Comparison of ENCODE assay signal across 8 cellular contexts in genomic region chr11:104967493-104968364, GRCh38. TPM values are rescaled to one million over a fixed set of nuclear protein-coding genes. Genes with fewer than 3 reads are reported as not detected.
DNase-seq lines count a peak whose midpoint lies in the region; ATAC-seq, FAIRE-seq and TF ChIP-seq lines count a peak whose summit lies in the region.

No MANE protein-coding gene starts in this region.

- H3K9ac ChIP-seq in OCI-LY1 (ENCODE audit: low read length) (no peak overlapping the region), endothelial cell of umbilical vein (replicated peaks; ENCODE audit: extremely low read depth, insufficient read depth, low read length) (peak overlapping the region; percentile 97)

- H3K9me3 ChIP-seq in OCI-LY1 (ENCODE audit: low read length): no peaks in the 10 kb centered on the region
- no peaks in the 10 kb centered on the region for H3K9me3 ChIP-seq in endothelial cell of umbilical vein (replicated peaks; ENCODE audit: control insufficient read depth, insufficient read depth, low read length)
- H3K9me3 ChIP-seq in pancreas: no peaks in the 10 kb centered on the region

- peaks cover 33% of the 10 kb centered on the region for H3K36me3 Mint-ChIP-seq in Calu3 (ENCODE audit: insufficient read depth, unreplicated experiment)

- H3K4me1 Mint-ChIP-seq in Calu3 (ENCODE audit: low read depth, unreplicated experiment): peaks cover 33% of the 10 kb centered on the region

- H3K4me2 ChIP-seq in OCI-LY1 (ENCODE audit: low read length) (peak overlapping the region; percentile 61), endothelial cell of umbilical vein (ENCODE audit: insufficient read depth, low read length) (peak overlapping the region; percentile 95)

- H3K79me2 ChIP-seq in OCI-LY1 (ENCODE audit: insufficient read depth, low read length): no peaks in the 10 kb centered on the region
- peaks cover 44% of the 10 kb centered on the region for H3K79me2 ChIP-seq in endothelial cell of umbilical vein (ENCODE audit: control insufficient read depth, insufficient read depth, low read length)

- H4K20me1 ChIP-seq in OCI-LY1 (ENCODE audit: insufficient read depth, low read length) (no peaks in the 10 kb centered on the region), endothelial cell of umbilical vein (replicated peaks; ENCODE audit: control insufficient read depth, extremely low read depth, insufficient read depth, low read length) (no peaks in the 10 kb centered on the region)

- H3K9me3 Mint-ChIP-seq in Calu3 (ENCODE audit: low read depth, unreplicated experiment): peaks cover 2% of the 10 kb centered on the region

- TF ChIP-seq CTCF in Calu3 (IDR thresholded peaks at IDR 0.05; ENCODE audit: unreplicated experiment) (no peak), OCI-LY1 (IDR thresholded peaks at IDR 0.05; ENCODE audit: low read length) (no peak), endothelial cell of umbilical vein (IDR thresholded peaks at IDR 0.05; ENCODE audit: extremely low read depth in 1 of 2, insufficient read depth in 1 of 2, low read depth in 1 of 2, low read length in 2 of 2) (no peak), pancreas (IDR thresholded peaks at IDR 0.05) (no peak)

- dilution Hi-C loops in endothelial cell of umbilical vein (cut with MboI; ENCODE audit: extremely low pct_ligation_motif_present, low sequenced_read_pairs): no loop called here

- BruUV-seq in Calu3 (replicated peaks; lab: Mats Ljungman, UMichigan) (TSS peak; percentile 63), endothelial cell of umbilical vein (replicated peaks; lab: Mats Ljungman, UMichigan) (TSS peak; percentile 68)

- POLR2A ChIA-PET in endothelial cell of umbilical vein (lab: Charles Lee): no interaction called here

- H2AFZ ChIP-seq in OCI-LY1 (ENCODE audit: low read length): peak overlapping the region; percentile 84
- peak overlapping the region; percentile 95 for H2AFZ ChIP-seq in endothelial cell of umbilical vein (ENCODE audit: low read depth, low read length)

- TF ChIP-seq POLR2A in endothelial cell of umbilical vein (IDR thresholded peaks at IDR 0.05; ENCODE audit: low read depth, low read length): no peak

- FAIRE-seq in endothelial cell of umbilical vein (lab: Jason Lieb, UNC) (peak; percentile 15), pancreas (lab: Jason Lieb, UNC) (peak; percentile 65)

- 2 to 3% methylated on average over 11 of the region's 11 CpGs for WGBS in pancreas, 2 donors

- no peak overlapping the region for H3K27ac ChIP-seq in OCI-LY1 (ENCODE audit: low read depth, low read length, poor library complexity, severe bottlenecking)
- peak overlapping the region; percentile 92 for H3K27ac ChIP-seq in endothelial cell of umbilical vein (ENCODE audit: insufficient read depth, low read depth, low read length)
- H3K27ac ChIP-seq in pancreas: peak overlapping the region; percentile 68 to 92 (median 80)

- H3K27ac Mint-ChIP-seq in Calu3 (ENCODE audit: unreplicated experiment): peak overlapping the region; percentile 86

- H3K4me3 ChIP-seq in OCI-LY1 (ENCODE audit: low read depth, low read length, poor library complexity, severe bottlenecking) (peak overlapping the region; percentile 48), endothelial cell of umbilical vein (replicated peaks in 1 of 3; ENCODE audit: insufficient read depth in 1 of 3, low read depth in 1 of 3, low read length in 3 of 3) (peak overlapping the region; percentile 48 to 93 (median 91)), pancreas (peak overlapping the region; percentile 6 to 53 (median 42))

- CTCF ChIA-PET in Calu3 (lab: Charles Lee): interaction anchor here (0.9 kb wide), 1 partner anchor 9 kb away, joined by 3 read pairs; no protein-coding TSS in a partner anchor
- CTCF ChIA-PET in endothelial cell of umbilical vein (lab: Charles Lee): interaction anchor here (0.8 to 3.7 kb wide), 7 partner anchors 10 to 895 kb away, joined by 3 to 17 read pairs (median 5); partner anchors contain the start of gene CASP12

- intact Hi-C loops in Calu3 (cut with micrococcal nuclease; ENCODE audit: unreplicated experiment) (loop anchor here (10.0 kb wide), 1 partner anchor 237 kb away; no protein-coding TSS in a partner anchor), endothelial cell of umbilical vein (cut with micrococcal nuclease) (loop anchor here (1.0 to 10.0 kb wide), 9 partner anchors 17 to 607 kb away; partner anchors contain the start of gene CASP12), pancreas (cut with DNase I) (no loop called here)

- no peaks in the 10 kb centered on the region for H3K36me3 ChIP-seq in OCI-LY1 (ENCODE audit: insufficient read depth, low read length)
- H3K36me3 ChIP-seq in endothelial cell of umbilical vein (ENCODE audit: control insufficient read depth in 2 of 2, extremely low read depth in 1 of 2, insufficient read depth in 2 of 2, low read length in 2 of 2): no peaks in the 10 kb centered on the region
- H3K36me3 ChIP-seq in pancreas: no peaks in the 10 kb centered on the region

- H3K4me1 ChIP-seq in OCI-LY1 (ENCODE audit: insufficient read depth, low read length, severe bottlenecking) (peaks cover 5% of the 10 kb centered on the region), endothelial cell of umbilical vein (ENCODE audit: control insufficient read depth, extremely low read depth, insufficient read depth, low read length) (peaks cover 20% of the 10 kb centered on the region), pancreas (peaks cover 0 to 21% (median 14%) of the 10 kb centered on the region in 3 donors)

- H3K9me2 ChIP-seq in OCI-LY1 (ENCODE audit: low read depth, low read length): no peaks in the 10 kb centered on the region

- H3K9me1 ChIP-seq in endothelial cell of umbilical vein (replicated peaks; ENCODE audit: control insufficient read depth, extremely low read depth, insufficient read depth, low read length): no peaks in the 10 kb centered on the region

- H3K4me3 Mint-ChIP-seq in Calu3 (ENCODE audit: low read depth, unreplicated experiment): peak overlapping the region; percentile 84

- H3F3A ChIP-seq in OCI-LY1 (ENCODE audit: insufficient read depth, low read length): no peaks in the 10 kb centered on the region

- H3K27me3 ChIP-seq in OCI-LY1 (ENCODE audit: insufficient read depth, low read length): no peaks in the 10 kb centered on the region
- no peaks in the 10 kb centered on the region for H3K27me3 ChIP-seq in endothelial cell of umbilical vein (ENCODE audit: control insufficient read depth in 2 of 2, insufficient read depth in 2 of 2, low read length in 2 of 2)
- no peaks in the 10 kb centered on the region for H3K27me3 ChIP-seq in pancreas

- peak; percentile 16 for ATAC-seq in GM21526 (IDR thresholded peaks at IDR 0.05; ENCODE audit: low FRiP score, unreplicated experiment)
- peak; percentile 37 to 65 (median 50) for ATAC-seq in pancreas

- no peaks in the 10 kb centered on the region for H3K27me3 Mint-ChIP-seq in Calu3 (ENCODE audit: unreplicated experiment)

- no peak for DNase-seq in Calu3
- peak; percentile 75 for DNase-seq in endothelial cell of umbilical vein (ENCODE audit: low read depth, low spot score)
- no peak for DNase-seq in pancreas
- DNase-seq in effector CD4-positive, alpha-beta T cell: no peak
- no peak for DNase-seq in anterior cingulate cortex (lab: John Stamatoyannopoulos, UW)
- no peak for DNase-seq in NAMALWA (ENCODE audit: low spot score)

TF ChIP-seq in endothelial cell of umbilical vein, 7 proteins besides CTCF, POLR2A, EP300 and RAD21:
- no peak for TF ChIP-seq POLR2AphosphoS5 (IDR thresholded peaks at IDR 0.05; ENCODE audit: insufficient read depth, low read depth, low read length)
- no peak for TF ChIP-seq MAX (IDR thresholded peaks at IDR 0.05; ENCODE audit: insufficient read depth, insufficient read length)
- no peak for TF ChIP-seq FOS (IDR thresholded peaks at IDR 0.05; ENCODE audit: borderline replicate concordance, insufficient read depth, low read length)
- TF ChIP-seq EZH2 (IDR thresholded peaks at IDR 0.05; ENCODE audit: borderline replicate concordance, low read depth, low read length, severe bottlenecking): no peak
- peak; percentile 2 for TF ChIP-seq JUN (IDR thresholded peaks at IDR 0.05; ENCODE audit: borderline replicate concordance, insufficient read depth, insufficient read length, low read depth)
- TF ChIP-seq GATA2 (IDR thresholded peaks at IDR 0.05; ENCODE audit: insufficient read depth, insufficient read length, low read depth, low read length): peak; percentile 21
- TF ChIP-seq MYC (IDR thresholded peaks at IDR 0.05; ENCODE audit: low read depth, low read length): no peak

RNA-seq across cellular contexts. Expression of gene CASP4, which starts 0.6 kb away (rescaled TPM):
- 53.1 and 67.7 TPM in 2 replicates for total RNA-seq in Calu3 (2022)
- 77.4 and 83.1 TPM in 2 replicates for total RNA-seq in endothelial cell of umbilical vein
- polyA plus RNA-seq in endothelial cell of umbilical vein: 85.4 and 89.1 TPM in 2 replicates
- polyA plus RNA-seq in endothelial cell of umbilical vein (2011; cell fraction: cytosol; rRNA removed): 120 and 122 TPM in 2 replicates
- polyA plus RNA-seq in endothelial cell of umbilical vein (2011; cell fraction: nucleus; rRNA removed): 81.4 and 150 TPM in 2 replicates
- 116 and 155 TPM in 2 replicates for polyA plus RNA-seq in endothelial cell of umbilical vein (2012)
- polyA minus RNA-seq in endothelial cell of umbilical vein: 74.2 and 79.6 TPM in 2 replicates
- 25.9 TPM for polyA minus RNA-seq in endothelial cell of umbilical vein (2011; cell fraction: cytosol; rRNA and poly(A)+ RNA removed)
- 46.5 and 57.4 TPM in 2 replicates for polyA minus RNA-seq in endothelial cell of umbilical vein (2011; cell fraction: nucleus; rRNA and poly(A)+ RNA removed)
- total RNA-seq in pancreas: 10 to 100 TPM; 29.7 to 60.8 (median 42.9) TPM
- polyA plus RNA-seq in pancreas: 10 to 100 TPM; 39.2 to 46.0 TPM

RNA-seq across cellular contexts. Expression of gene CASP5, which starts 55.2 kb away (rescaled TPM):
- total RNA-seq in Calu3 (2022) (not detected in 2 replicates), endothelial cell of umbilical vein (not detected in 2 replicates), pancreas (under 1 TPM in 1 of 6 donors, not detected in 5; 0.25 TPM)
- polyA plus RNA-seq in endothelial cell of umbilical vein (not detected in 2 replicates), pancreas (under 1 TPM in 1 of 2 donors, not detected in 1; 0.12 TPM)
- not detected in 2 replicates for polyA plus RNA-seq in endothelial cell of umbilical vein (2011; cell fraction: cytosol; rRNA removed)
- polyA plus RNA-seq in endothelial cell of umbilical vein (2011; cell fraction: nucleus; rRNA removed): not detected in 2 replicates
- polyA plus RNA-seq in endothelial cell of umbilical vein (2012): not detected in 2 replicates
- polyA minus RNA-seq in endothelial cell of umbilical vein: not detected in 2 replicates
- polyA minus RNA-seq in endothelial cell of umbilical vein (2011; cell fraction: cytosol; rRNA and poly(A)+ RNA removed): not detected
- not detected in 2 replicates for polyA minus RNA-seq in endothelial cell of umbilical vein (2011; cell fraction: nucleus; rRNA and poly(A)+ RNA removed)

Comparison
In these comparisons a context has a peak if more than half of its experiments do, and no peak if none do; other contexts are left out.
1. intact Hi-C loops: an anchor here in Calu3 (10.0 kb wide) and endothelial cell of umbilical vein (1.0 to 10.0 kb wide); none called in pancreas.